Comparison of ENCODE assay signal across 8 cellular contexts in genomic region chr3:100761211-100761921, GRCh38. TPM values are rescaled to one million over a fixed set of nuclear protein-coding genes. Genes with fewer than 3 reads are reported as not detected.
A peak's percentile ranks its signal among the peaks of the same experiment; 100 is the strongest.
DNase-seq lines count a peak whose midpoint lies in the region; ATAC-seq, FAIRE-seq and TF ChIP-seq lines count a peak whose summit lies in the region.

No MANE protein-coding gene starts in this region.

- FAIRE-seq in GM12891 (lab: Jason Lieb, UNC), result peak; percentile 23

- H3K4me2 ChIP-seq in mammary epithelial cell (ENCODE audit: insufficient read depth, low read depth, low read length), result no peak overlapping the region

- no peak overlapping the region for H3K4me3 ChIP-seq in mammary epithelial cell (replicated peaks in 1 of 3; ENCODE audit: insufficient read depth in 1 of 3, low read depth in 2 of 3, low read length in 3 of 3)

- no peaks in the 10 kb centered on the region for H3K36me3 ChIP-seq in mammary epithelial cell (ENCODE audit: insufficient read depth, low read length)

- no peaks in the 10 kb centered on the region for H4K20me1 ChIP-seq in mammary epithelial cell (ENCODE audit: insufficient read depth, low read length)

- H3K27ac ChIP-seq in mammary epithelial cell (ENCODE audit: insufficient read depth, low read depth, low read length), result no peak overlapping the region

- in situ Hi-C loops in mammary epithelial cell (cut with MboI; ENCODE audit: low sequenced_read_pairs in 2 of 2), result loop anchor here in 1 of 2 donors (25.0 kb wide), 1 partner anchor 426 kb away; no protein-coding TSS in a partner anchor

- no peaks in the 10 kb centered on the region for H3K79me2 ChIP-seq in mammary epithelial cell (ENCODE audit: insufficient read depth, low read length)

- peak; percentile 73 for ATAC-seq in GM21360 (IDR thresholded peaks at IDR 0.05; ENCODE audit: unreplicated experiment)
- ATAC-seq in HG03521 (IDR thresholded peaks at IDR 0.05; ENCODE audit: unreplicated experiment), result peak; percentile 68

- TF ChIP-seq POLR2A in GM12891 (IDR thresholded peaks at IDR 0.05; ENCODE audit: low read depth, low read length), result no peak

- CTCF ChIA-PET in mammary epithelial cell (lab: Charles Lee; ENCODE audit: low non-redundant PET), result interaction anchor here (0.6 kb wide), 1 partner anchor 45 kb away, joined by 3 read pairs; no protein-coding TSS in a partner anchor

- H3K9ac ChIP-seq in mammary epithelial cell (ENCODE audit: insufficient read depth, low read length), result no peak overlapping the region

- peak; percentile 2 for DNase-seq in GM12891 (ENCODE audit: insufficient read length, low spot score)
- no peak for DNase-seq in mammary epithelial cell
- DNase-seq in AG08395 (ENCODE audit: low spot score), result no peak
- no peak for DNase-seq in DMS79 treated with DMSO at 0.1 percent for 48 hours (lab: John Stamatoyannopoulos, UW)
- DNase-seq in activated CD8-positive, alpha-beta memory T cell treated with anti-CD3 and anti-CD28 coated beads, Interleukin-2, amount 50 U/mL, for 48 hours, result no peak
- DNase-seq in NCI-H446 (lab: John Stamatoyannopoulos, UW), result no peak

- no peak overlapping the region for H2AFZ ChIP-seq in mammary epithelial cell (ENCODE audit: low read depth, low read length)

- intact Hi-C loops in mammary epithelial cell (cut with micrococcal nuclease), result no loop called here

- H3K27me3 ChIP-seq in mammary epithelial cell (ENCODE audit: insufficient read depth, low read length), result no peaks in the 10 kb centered on the region

- no TSS peak for BruUV-seq in mammary epithelial cell (replicated peaks; lab: Mats Ljungman, UMichigan)

- H3K4me1 ChIP-seq in mammary epithelial cell (ENCODE audit: insufficient read depth, low read length), result peaks cover 7% of the 10 kb centered on the region

- TF ChIP-seq CTCF in mammary epithelial cell (conservative IDR thresholded peaks at IDR 0.05 in 1 of 2, IDR thresholded peaks at IDR 0.05 in 1 of 2; ENCODE audit: extremely low read depth in 1 of 2, insufficient read depth in 1 of 2, low read depth in 1 of 2, low read length in 2 of 2), result peak; percentile 39 to 47

- H3K9me3 ChIP-seq in mammary epithelial cell (replicated peaks; ENCODE audit: insufficient read depth, low read length), result no peaks in the 10 kb centered on the region

- WGBS in mammary epithelial cell (ENCODE audit: low coverage, missing lambda C conversion rate), result 100% methylated on average over 1 of the region's 1 CpG

- dilution Hi-C loops in mammary epithelial cell (cut with HindIII; ENCODE audit: low sequenced_read_pairs), result no loop called here

TF ChIP-seq in GM12891, 5 proteins besides CTCF, POLR2A, EP300 and RAD21:
- TF ChIP-seq POU2F2 (IDR thresholded peaks at IDR 0.05; ENCODE audit: low read depth, low read length) (no peak), POLR2AphosphoS5 (IDR thresholded peaks at IDR 0.05; ENCODE audit: low read depth, low read length) (no peak), PAX5 (IDR thresholded peaks at IDR 0.05; ENCODE audit: insufficient read depth, low read length, severe bottlenecking) (no peak), SPI1 (IDR thresholded peaks at IDR 0.05; ENCODE audit: low read depth, low read length) (no peak), TAF1 (IDR thresholded peaks at IDR 0.05; ENCODE audit: low read depth, low read length) (no peak)
TF ChIP-seq in GM12891: peak in this region for 0.

RNA-seq across cellular contexts. Expression of gene TFG, which starts 52.1 kb away (rescaled TPM):
- polyA plus RNA-seq in GM12891 (2012; ENCODE audit: low read depth, missing spikeins), result 49.9 TPM
- 100 to 1,000 TPM; 129 to 137 TPM for total RNA-seq in mammary epithelial cell
- 169 TPM for polyA plus RNA-seq in mammary epithelial cell
- 71.6 TPM for polyA minus RNA-seq in mammary epithelial cell
